Comparison of ENCODE assay signal across 19 cellular contexts in genomic region chr20:47669157-47669425, GRCh38.
"Had no signal": no experiment of that assay in that cellular context is flagged by ENCODE, and none has a peak within 500 bp of the region (broad histone marks: within the 10 kb centered on the region; RNA-seq: fewer than 3 reads in every experiment).

No MANE protein-coding gene starts in this region.

- H3K4me3 Mint-ChIP-seq: activated T-cell treated with anti-CD3 and anti-CD28 coated beads, Interleukin-2, amount 50 U/mL, for 24 hours; brain; effector memory CD8-positive, alpha-beta T cell; WTC11 had no signal

- FAIRE-seq: frontal cortex had no signal

- H3K9me3 ChIP-seq: esophagus muscularis mucosa, left ventricle myocardium inferior, spleen, transverse colon, vagina had no signal

- H3K36me3 Mint-ChIP-seq: brain, WTC11 had no signal

- H3K27me3 ChIP-seq: esophagus muscularis mucosa, spleen, transverse colon, vagina had no signal

- H3K4me3 ChIP-seq: esophagus muscularis mucosa, left ventricle myocardium inferior, spleen, transverse colon, vagina had no signal

- H3K27ac Mint-ChIP-seq: brain; effector memory CD8-positive, alpha-beta T cell had no signal

- H3K36me3 ChIP-seq: spleen, transverse colon had no signal

- H3K27ac ChIP-seq: esophagus muscularis mucosa, left ventricle myocardium inferior, spleen, transverse colon, vagina had no signal

- DNase-seq: activated CD4-positive, alpha-beta T cell treated with anti-CD3 and anti-CD28 coated beads, Interleukin-2, amount 50 U/mL, for 4 hours; activated CD8-positive, alpha-beta memory T cell treated with anti-CD3 and anti-CD28 coated beads for 24 hours; activated CD8-positive, alpha-beta memory T cell treated with anti-CD3 and anti-CD28 coated beads, Interleukin-2, amount 50 U/mL, for 4 hours; activated naive CD4-positive, alpha-beta T cell treated with Interleukin-2 at 50 U/mL for 16 hours; activated T-cell treated with anti-CD3 and anti-CD28 coated beads, Interleukin-2, amount 50 U/mL, for 24 hours; anterior cingulate cortex; effector memory CD8-positive, alpha-beta T cell; hippocampal formation; left ventricle myocardium inferior; midbrain; stimulated activated CD4-positive, alpha-beta T cell treated with anti-CD3 and anti-CD28 coated beads, Interleukin-4, amount 100 ng/mL, for 24 hours; T1000; transverse colon had no signal

- H3K9me3 Mint-ChIP-seq: activated T-cell treated with anti-CD3 and anti-CD28 coated beads, Interleukin-2, amount 50 U/mL, for 24 hours; brain; effector memory CD8-positive, alpha-beta T cell; WTC11 had no signal

- H3K27me3 Mint-ChIP-seq: activated T-cell treated with anti-CD3 and anti-CD28 coated beads, Interleukin-2, amount 50 U/mL, for 24 hours; effector memory CD8-positive, alpha-beta T cell had no signal

- ATAC-seq: effector memory CD8-positive, alpha-beta T cell; WTC11 had no signal
